25 cellular contexts compared by ENCODE assay signal in genomic region chr4:114237997-114238396, GRCh38.
DNase-seq lines count a peak whose midpoint lies in the region; ATAC-seq, FAIRE-seq and TF ChIP-seq lines count a peak whose summit lies in the region.
"Had no signal": no experiment of that assay in that cellular context is flagged by ENCODE, and none has a peak within 500 bp of the region (broad histone marks: within the 10 kb centered on the region; RNA-seq: fewer than 3 reads in every experiment).

No MANE protein-coding gene starts in this region.

- H3K79me2 ChIP-seq in SK-N-SH (ENCODE audit: insufficient read depth): no peaks in the 10 kb centered on the region

- DNase-seq in HFFc6 (peak; percentile 0), SK-N-SH (no peak), iris pigment epithelial cell (ENCODE audit: low read depth) (peak; percentile 54), urothelium cell line (ENCODE audit: low spot score) (no peak)
- DNase-seq: CD4-positive, alpha-beta T cell; CD8-positive, alpha-beta memory T cell; DMS 273 treated with DMSO at 0.1 percent for 48 hours; DMS53; DMS79 treated with DMSO at 0.1 percent for 48 hours; GF-D8; GM23248; H7; HCEC 1CT had no signal

- no peak overlapping the region for H3K4me3 ChIP-seq in SK-N-SH (ENCODE audit: low read depth in 2 of 2, low read length in 1 of 2)
- H3K4me3 ChIP-seq: BLaER1, GM23248 had no signal

- POLR2A ChIA-PET in SK-N-SH (lab: Yijun Ruan, JAX): no interaction called here

- H2AFZ ChIP-seq in SK-N-SH (ENCODE audit: low read depth): 0 out of 2 replicates have a peak overlapping the region, but pooled peaks have one; percentile 45

- no peak overlapping the region for H3K9ac ChIP-seq in SK-N-SH
- H3K9ac ChIP-seq: BLaER1, GM23248 had no signal

- peaks cover 16% of the 10 kb centered on the region for H3K4me1 Mint-ChIP-seq in HFFc6 (ENCODE audit: low read depth)
- no peaks in the 10 kb centered on the region for H3K4me1 Mint-ChIP-seq in stimulated activated memory B cell treated with anti-CD40 and anti-IgM and Interleukin-4, amounts not matched to agents 10 μg/mL and 1 μg/mL and 100 μg/mL, for 72 hours
- H3K4me1 Mint-ChIP-seq: B cell; CD8-positive, alpha-beta memory T cell had no signal

- no peaks in the 10 kb centered on the region for H3K27me3 ChIP-seq in SK-N-SH (ENCODE audit: insufficient read depth)
- H3K27me3 ChIP-seq: BLaER1 had no signal

- TF ChIP-seq CTCF in HFFc6 (IDR thresholded peaks at IDR 0.05): no peak
- no peak for TF ChIP-seq CTCF in SK-N-SH (IDR thresholded peaks at IDR 0.05)

- H3K9me2 ChIP-seq in SK-N-SH: no peaks in the 10 kb centered on the region

- no peak overlapping the region; a peak in 1 of 4 replicates for H3K27ac ChIP-seq in SK-N-SH (ENCODE audit: low read depth in 2 of 2, low read length in 1 of 2)
- H3K27ac ChIP-seq: 22Rv1, BLaER1, C4-2B, GM23248 had no signal

- peak overlapping the region; percentile 23; the same call in 1 of the 2 replicates for H3K27ac Mint-ChIP-seq in HFFc6
- H3K27ac Mint-ChIP-seq in stimulated activated memory B cell treated with anti-CD40 and anti-IgM and Interleukin-4, amounts not matched to agents 10 μg/mL and 1 μg/mL and 100 μg/mL, for 72 hours: no peak overlapping the region
- H3K27ac Mint-ChIP-seq: B cell; CD4-positive, alpha-beta T cell; CD8-positive, alpha-beta memory T cell had no signal

- H3K27me3 Mint-ChIP-seq in HFFc6 (ENCODE audit: insufficient read depth): no peaks in the 10 kb centered on the region
- no peaks in the 10 kb centered on the region for H3K27me3 Mint-ChIP-seq in stimulated activated memory B cell treated with anti-CD40 and anti-IgM and Interleukin-4, amounts not matched to agents 10 μg/mL and 1 μg/mL and 100 μg/mL, for 72 hours
- H3K27me3 Mint-ChIP-seq: CD4-positive, alpha-beta T cell had no signal

- no peak for TF ChIP-seq RAD21 in SK-N-SH (IDR thresholded peaks at IDR 0.05; ENCODE audit: low read length)

- H3K36me3 ChIP-seq in SK-N-SH (replicated peaks in 1 of 2; ENCODE audit: control insufficient read depth in 1 of 2, insufficient read depth in 2 of 2, low read length in 1 of 2): no peaks in the 10 kb centered on the region
- H3K36me3 ChIP-seq: BLaER1 had no signal

- no peak overlapping the region for H3K4me2 ChIP-seq in SK-N-SH
- H3K4me2 ChIP-seq: BLaER1 had no signal

- H3F3A ChIP-seq in SK-N-SH (replicated peaks; ENCODE audit: insufficient read depth): peaks cover 4% of the 10 kb centered on the region

- H3K4me1 ChIP-seq in SK-N-SH (ENCODE audit: control insufficient read depth in 1 of 2, insufficient read depth in 2 of 2, low read depth in 1 of 2, low read length in 1 of 2): peaks cover 0 to 9% of the 10 kb centered on the region in 2 experiments; a peak in 1 of 4 replicates
- H3K4me1 ChIP-seq: BLaER1 had no signal

- no peak overlapping the region for H3K4me3 Mint-ChIP-seq in HFFc6
- no peak overlapping the region for H3K4me3 Mint-ChIP-seq in stimulated activated memory B cell treated with anti-CD40 and anti-IgM and Interleukin-4, amounts not matched to agents 10 μg/mL and 1 μg/mL and 100 μg/mL, for 72 hours
- H3K4me3 Mint-ChIP-seq: B cell; CD4-positive, alpha-beta T cell; CD8-positive, alpha-beta memory T cell had no signal

- no peak for TF ChIP-seq POLR2A in GM18505 (IDR thresholded peaks at IDR 0.05; ENCODE audit: borderline replicate concordance, extremely low read depth, insufficient read depth, insufficient read length)

- no peaks in the 10 kb centered on the region for H4K20me1 ChIP-seq in SK-N-SH (ENCODE audit: insufficient read depth)
- H4K20me1 ChIP-seq: BLaER1 had no signal

- no peak for FAIRE-seq in urothelium cell line (lab: Jason Lieb, UNC)
- FAIRE-seq: A204.1, D721Med, GM12891, GM19239, H1 had no signal

- H3K9me3 Mint-ChIP-seq in HFFc6: no peaks in the 10 kb centered on the region
- no peaks in the 10 kb centered on the region for H3K9me3 Mint-ChIP-seq in stimulated activated memory B cell treated with anti-CD40 and anti-IgM and Interleukin-4, amounts not matched to agents 10 μg/mL and 1 μg/mL and 100 μg/mL, for 72 hours
- H3K9me3 Mint-ChIP-seq: CD4-positive, alpha-beta T cell; CD8-positive, alpha-beta memory T cell had no signal

- CTCF ChIA-PET in SK-N-SH (lab: Yijun Ruan, JAX): no interaction called here

- no peaks in the 10 kb centered on the region for H3K36me3 Mint-ChIP-seq in HFFc6 (ENCODE audit: low read depth)
- H3K36me3 Mint-ChIP-seq in stimulated activated memory B cell treated with anti-CD40 and anti-IgM and Interleukin-4, amounts not matched to agents 10 μg/mL and 1 μg/mL and 100 μg/mL, for 72 hours: no peaks in the 10 kb centered on the region
- H3K36me3 Mint-ChIP-seq: CD8-positive, alpha-beta memory T cell had no signal

- no peak for TF ChIP-seq EP300 in SK-N-SH (IDR thresholded peaks at IDR 0.05; ENCODE audit: borderline replicate concordance in 1 of 2, low read depth in 1 of 2, low read length in 1 of 2)

- ATAC-seq in stimulated activated memory B cell treated with anti-CD40 and anti-IgM and Interleukin-4, amounts not matched to agents 10 μg/mL and 1 μg/mL and 100 μg/mL, for 72 hours: peak; percentile 47
- ATAC-seq in HG03159 (IDR thresholded peaks at IDR 0.05; ENCODE audit: unreplicated experiment): no peak
- no peak for ATAC-seq in GM18505 (IDR thresholded peaks at IDR 0.05; ENCODE audit: unreplicated experiment)

- no peaks in the 10 kb centered on the region for H3K9me3 ChIP-seq in SK-N-SH
- H3K9me3 ChIP-seq: BLaER1 had no signal

TF ChIP-seq in SK-N-SH, 30 proteins besides CTCF, POLR2A, EP300 and RAD21:
- TF ChIP-seq TCF12 (IDR thresholded peaks at IDR 0.05): peak; percentile 22; the same call in 1 of the 2 replicates
- TF ChIP-seq TEAD4 (IDR thresholded peaks at IDR 0.05; ENCODE audit: borderline replicate concordance, insufficient read depth): 0 out of 2 replicates have a peak, but pooled peaks have one; percentile 54
- TF ChIP-seq IRF3 (IDR thresholded peaks at IDR 0.05; ENCODE audit: low read depth, low read length): no peak

Comparison
In these comparisons a context has a peak if more than half of its experiments do, and no peak if none do; other contexts are left out.
1. DNase-seq: peak in HFFc6 (single experiment) and iris pigment epithelial cell (single experiment); none in SK-N-SH (single experiment) and urothelium cell line (single experiment).